Comparison of ENCODE assay signal across 32 cellular contexts in genomic region chr6:46715106-46715505, GRCh38. TPM values are rescaled to one million over a fixed set of nuclear protein-coding genes. Genes with fewer than 3 reads are reported as not detected.
DNase-seq lines count a peak whose midpoint lies in the region; ATAC-seq, FAIRE-seq and TF ChIP-seq lines count a peak whose summit lies in the region.
"Had no signal": no experiment of that assay in that cellular context is flagged by ENCODE, and none has a peak within 500 bp of the region (broad histone marks: within the 10 kb centered on the region; RNA-seq: fewer than 3 reads in every experiment).

No MANE protein-coding gene starts in this region.

- CTCF ChIA-PET in HCT116 (lab: Charles Lee), result no interaction called here

- TF ChIP-seq CTCF in HCT116 (IDR thresholded peaks at IDR 0.05 in 2 of 3, conservative IDR thresholded peaks at IDR 0.05 in 1 of 3; ENCODE audit: borderline replicate concordance in 1 of 3, insufficient read depth in 1 of 3, low read depth in 2 of 3, low read length in 2 of 3) (no peak), bronchial epithelial cell (IDR thresholded peaks at IDR 0.05; ENCODE audit: insufficient read depth, low read length, severe bottlenecking) (no peak), upper lobe of right lung (IDR thresholded peaks at IDR 0.05) (no peak)

- H2AFZ ChIP-seq in HCT116 (ENCODE audit: low read depth, low read length, poor library complexity, severe bottlenecking), result no peak overlapping the region

- no peaks in the 10 kb centered on the region for H3K9me3 ChIP-seq in HCT116 (ENCODE audit: control insufficient read depth in 1 of 2, insufficient read depth in 1 of 2, low read depth in 1 of 2, low read length in 2 of 2)
- H3K9me3 ChIP-seq in upper lobe of right lung, result no peaks in the 10 kb centered on the region
- H3K9me3 ChIP-seq: ascending aorta, lower lobe of right lung, sigmoid colon, uterus had no signal

- H3K27me3 ChIP-seq in HCT116 (ENCODE audit: insufficient read depth, low read length) (no peaks in the 10 kb centered on the region), bronchial epithelial cell (ENCODE audit: control insufficient read depth, insufficient read depth, low read length) (no peaks in the 10 kb centered on the region), upper lobe of right lung (no peaks in the 10 kb centered on the region)
- H3K27me3 ChIP-seq: ascending aorta, sigmoid colon, uterus had no signal

- no TSS peak for BruUV-seq in HCT116 (replicated peaks; lab: Mats Ljungman, UMichigan)

- H3K4me2 ChIP-seq in HCT116 (ENCODE audit: low read length), result peak overlapping the region; percentile 36

- H3K4me3 ChIP-seq in HCT116 (replicated peaks in 1 of 2; ENCODE audit: low read depth in 1 of 2, low read length in 2 of 2) (no peak overlapping the region), bronchial epithelial cell (ENCODE audit: low read depth, low read length) (no peak overlapping the region), upper lobe of right lung (no peak overlapping the region)
- H3K4me3 ChIP-seq: ascending aorta, GM12878, lower lobe of right lung, sigmoid colon, uterus had no signal

- no peaks in the 10 kb centered on the region for H4K20me1 ChIP-seq in HCT116 (ENCODE audit: insufficient read depth)

- intact Hi-C loops in HCT116 (cut with micrococcal nuclease) (no loop called here), upper lobe of right lung (cut with DNase I) (no loop called here)

- TF ChIP-seq POLR2A in HCT116 (IDR thresholded peaks at IDR 0.05; ENCODE audit: borderline replicate concordance, extremely low read depth, insufficient read depth, insufficient read length) (no peak), H54 (IDR thresholded peaks at IDR 0.05; ENCODE audit: low read depth, low read length) (no peak), GM18505 (IDR thresholded peaks at IDR 0.05; ENCODE audit: borderline replicate concordance, extremely low read depth, insufficient read depth, insufficient read length) (no peak)

- ATAC-seq in HCT116 (no peak), upper lobe of right lung (peak; percentile 61), GM18909 (IDR thresholded peaks at IDR 0.05; ENCODE audit: poor library complexity, unreplicated experiment) (no peak), GM18505 (IDR thresholded peaks at IDR 0.05; ENCODE audit: unreplicated experiment) (no peak)
- ATAC-seq: activated T-cell treated with anti-CD3 and anti-CD28 coated beads, Interleukin-2, amount 50 U/mL, for 72 hours; GM12878 had no signal

- no peaks in the 10 kb centered on the region for H3K79me2 ChIP-seq in HCT116 (ENCODE audit: insufficient read depth, low read length)

- RAD21 ChIA-PET in HCT116 (lab: Charles Lee; ENCODE audit: low non-redundant PET in 1 of 2, low total read pairs in 2 of 2, uncharacterized antibody in 2 of 2, unreplicated experiment in 2 of 2), result no interaction called here

- FAIRE-seq in bronchial epithelial cell (lab: Jason Lieb, UNC) (no peak), H54 (lab: Jason Lieb, UNC) (no peak)
- FAIRE-seq: frontal cortex, GM12878, GM19239, islet of Langerhans had no signal

- POLR2A ChIA-PET in HCT116 (lab: Charles Lee), result no interaction called here

- H3K27ac ChIP-seq in HCT116 (ENCODE audit: low read depth, low read length), result no peak overlapping the region
- H3K27ac ChIP-seq in upper lobe of right lung, result no peak overlapping the region
- H3K27ac ChIP-seq: ascending aorta, lower lobe of right lung, sigmoid colon, uterus had no signal

- H3K9me2 ChIP-seq in HCT116 (ENCODE audit: insufficient read depth), result no peaks in the 10 kb centered on the region

- H3K4me1 ChIP-seq in HCT116 (ENCODE audit: control insufficient read depth in 1 of 2, insufficient read depth in 2 of 2, low read length in 2 of 2) (peaks cover 2 to 29% of the 10 kb centered on the region in 2 experiments; a peak in 3 of 4 replicates), upper lobe of right lung (no peaks in the 10 kb centered on the region)
- H3K4me1 ChIP-seq: ascending aorta, lower lobe of right lung, sigmoid colon, uterus had no signal

- no peak overlapping the region for H3K9ac ChIP-seq in HCT116 (ENCODE audit: low read length)

- no peak for TF ChIP-seq RAD21 in HCT116 (IDR thresholded peaks at IDR 0.05; ENCODE audit: low read depth)

- DNase-seq in HCT116 (ENCODE audit: low read depth, low spot score) (no peak), NOMO-1 treated with DMSO at 0.1 percent for 48 hours (lab: John Stamatoyannopoulos, UW; ENCODE audit: unreplicated experiment) (peak; percentile 67), bronchial epithelial cell (ENCODE audit: low read depth) (peak; percentile 89), upper lobe of right lung (no peak), H54 (ENCODE audit: insufficient read length, low spot score) (no peak)
- DNase-seq: activated CD4-positive, alpha-beta T cell treated with anti-CD3 and anti-CD28 coated beads for 4 hours; activated T-cell treated with anti-CD3 and anti-CD28 coated beads, Interleukin-2, amount 50 U/mL, for 72 hours; CD4-positive, alpha-beta T cell; cerebellar nuclear complex; DMS153; hippocampal formation; lower lobe of right lung; MM.1S; NCI-H1694; NCI-H2171; NCI-H526 treated with DMSO at 0.1 percent for 48 hours; SHP77 treated with DMSO at 0.1 percent for 48 hours; sigmoid colon; uterus had no signal

- no peaks in the 10 kb centered on the region for H3K36me3 ChIP-seq in HCT116 (ENCODE audit: control insufficient read depth in 1 of 2, insufficient read depth in 2 of 2, low read length in 2 of 2)
- H3K36me3 ChIP-seq in bronchial epithelial cell (ENCODE audit: control insufficient read depth, insufficient read depth, low read length), result no peaks in the 10 kb centered on the region
- H3K36me3 ChIP-seq in upper lobe of right lung, result no peaks in the 10 kb centered on the region
- H3K36me3 ChIP-seq: ascending aorta, lower lobe of right lung, sigmoid colon, uterus had no signal

TF ChIP-seq in HCT116, 20 proteins besides CTCF, POLR2A, EP300 and RAD21 (continues in another document):
- TF ChIP-seq POLR2AphosphoS5 (IDR thresholded peaks at IDR 0.05; ENCODE audit: low read depth, low read length) (no peak), SRF (IDR thresholded peaks at IDR 0.05; ENCODE audit: low read depth) (no peak), FOSL1 (IDR thresholded peaks at IDR 0.05; ENCODE audit: low read depth) (peak; percentile 61), ELF1 (IDR thresholded peaks at IDR 0.05; ENCODE audit: borderline replicate concordance, low read depth) (no peak), JUND (IDR thresholded peaks at IDR 0.05) (peak; percentile 43; the same call in 1 of the 2 replicates), ZNF274 (IDR thresholded peaks at IDR 0.05; ENCODE audit: low read depth, low read length) (no peak), ZBTB33 (IDR thresholded peaks at IDR 0.05; ENCODE audit: extremely low read depth, insufficient replicate concordance, low read length) (no peak), SIN3A (IDR thresholded peaks at IDR 0.05; ENCODE audit: low read depth) (no peak), CEBPB (IDR thresholded peaks at IDR 0.05; ENCODE audit: low read depth) (0 out of 2 replicates have a peak, but pooled peaks have one; percentile 10), YY1 (IDR thresholded peaks at IDR 0.05; ENCODE audit: extremely low read depth, insufficient replicate concordance, low read depth, low read length) (no peak), ATF3 (IDR thresholded peaks at IDR 0.05) (no peak), CBX3 (IDR thresholded peaks at IDR 0.05; ENCODE audit: low read depth) (peak; percentile 15; the same call in 1 of the 2 replicates), EZH2 (IDR thresholded peaks at IDR 0.05) (no peak)

RNA-seq across cellular contexts. Expression of gene PLA2G7, which starts 20.1 kb away (rescaled TPM):
- total RNA-seq in HCT116 (2021; ENCODE audit: unreplicated experiment) (2.8 TPM), bronchial epithelial cell (not detected in 2 replicates), upper lobe of right lung (38.8 TPM)
- 1.1 and 1.8 TPM in 2 replicates for polyA plus RNA-seq in HCT116 (2012)
- total RNA-seq: activated CD8-positive, alpha-beta memory T cell treated with anti-CD3 and anti-CD28 coated beads for 36 hours; activated T-cell treated with anti-CD3 and anti-CD28 coated beads, Interleukin-2, amount 50 U/mL, for 72 hours; CD4-positive, alpha-beta T cell; GM12878; OCI-LY7 had no signal
- polyA plus RNA-seq: GM12878 had no signal

RNA-seq across cellular contexts. Expression of gene TDRD6, which starts 27.4 kb away (rescaled TPM):
- total RNA-seq in HCT116 (2021; ENCODE audit: unreplicated experiment) (0.57 TPM), bronchial epithelial cell (0.26 TPM in 2 replicates), upper lobe of right lung (1.0 TPM)
- polyA plus RNA-seq in HCT116 (2012), result 0.05 and 0.10 TPM in 2 replicates
- total RNA-seq: activated CD8-positive, alpha-beta memory T cell treated with anti-CD3 and anti-CD28 coated beads for 36 hours; activated T-cell treated with anti-CD3 and anti-CD28 coated beads, Interleukin-2, amount 50 U/mL, for 72 hours; CD4-positive, alpha-beta T cell; GM12878 had no signal
- polyA plus RNA-seq: GM12878 had no signal

RNA-seq across cellular contexts. Expression of gene ANKRD66, which starts 31.6 kb away (rescaled TPM):
- total RNA-seq in HCT116 (2021; ENCODE audit: unreplicated experiment) (not detected), bronchial epithelial cell (not detected in 2 replicates), upper lobe of right lung (not detected)
- polyA plus RNA-seq in HCT116 (2012), result not detected in 2 replicates
- total RNA-seq: activated CD8-positive, alpha-beta memory T cell treated with anti-CD3 and anti-CD28 coated beads for 36 hours; activated T-cell treated with anti-CD3 and anti-CD28 coated beads, Interleukin-2, amount 50 U/mL, for 72 hours; ascending aorta; CD4-positive, alpha-beta T cell; epithelial cell of proximal tubule; frontal cortex; GM12878; mucosa of gallbladder; neural crest cell; OCI-LY7; posterior vena cava; sigmoid colon had no signal
- polyA plus RNA-seq: GM12878, sigmoid colon had no signal

Comparison
In these comparisons a context has a peak if more than half of its experiments do, and no peak if none do; other contexts are left out.
1. DNase-seq: peak in NOMO-1 treated with DMSO at 0.1 percent for 48 hours (single experiment) and bronchial epithelial cell (single experiment); none in HCT116 (single experiment), upper lobe of right lung (single experiment) and H54 (single experiment).
2. RNA of gene PLA2G7, which starts 20.1 kb away (total RNA-seq): 38.8 TPM in upper lobe of right lung (single experiment); 2.8 TPM in HCT116 (single experiment) and not detected in bronchial epithelial cell; every median in the first group is over 10 times any median in the second.